8 cellular contexts compared by ENCODE assay signal in genomic region chr16:53055603-53056527, GRCh38. TPM values are rescaled to one million over a fixed set of nuclear protein-coding genes. Genes with fewer than 3 reads are reported as not detected.
DNase-seq lines count a peak whose midpoint lies in the region; ATAC-seq and TF ChIP-seq lines count a peak whose summit lies in the region.

No MANE protein-coding gene starts in this region.

- intact Hi-C loops in activated CD4-positive, alpha-beta T cell treated with anti-CD3 and anti-CD28 coated beads for 36 hours (cut with DNase I, micrococcal nuclease) = loop anchor here (1.0 to 10.0 kb wide), 11 partner anchors 43 to 649 kb away; partner anchors contain the start of genes AKTIP (in 1 of the 2), FTO (in 1 of the 2), RBL2 (in 1 of the 2) and RPGRIP1L (in 1 of the 2)

- peak overlapping the region; percentile 86 for H3K27ac ChIP-seq in OCI-LY1 (ENCODE audit: low read depth, low read length, poor library complexity, severe bottlenecking)

- CTCF ChIA-PET in activated CD4-positive, alpha-beta T cell treated with anti-CD3 and anti-CD28 coated beads for 36 hours (lab: Charles Lee) = interaction anchor here (0.5 to 2.6 kb wide), 22 partner anchors 9 to 1188 kb away, joined by 3 to 13 read pairs (median 4); no protein-coding TSS in a partner anchor

- H3K36me3 ChIP-seq in OCI-LY1 (ENCODE audit: insufficient read depth, low read length) (no peaks in the 10 kb centered on the region), skeletal muscle satellite cell (ENCODE audit: insufficient read depth, low read length) (no peaks in the 10 kb centered on the region)

- H3K9me3 ChIP-seq in OCI-LY1 (ENCODE audit: low read length) (no peaks in the 10 kb centered on the region), skeletal muscle satellite cell (replicated peaks; ENCODE audit: low read length) (no peaks in the 10 kb centered on the region)

- POLR2A ChIA-PET in activated CD4-positive, alpha-beta T cell treated with anti-CD3 and anti-CD28 coated beads for 36 hours (lab: Charles Lee) = no interaction called here

- H3K9me3 Mint-ChIP-seq in activated CD4-positive, alpha-beta T cell treated with anti-CD3 and anti-CD28 coated beads for 36 hours (ENCODE audit: low read depth) = no peaks in the 10 kb centered on the region
- H3K9me3 Mint-ChIP-seq in brain (no peaks in the 10 kb centered on the region), immature natural killer cell (no peaks in the 10 kb centered on the region)

- H3K27me3 Mint-ChIP-seq in activated CD4-positive, alpha-beta T cell treated with anti-CD3 and anti-CD28 coated beads for 36 hours = peaks cover 6% of the 10 kb centered on the region
- H3K27me3 Mint-ChIP-seq in brain (peaks cover 7% of the 10 kb centered on the region), immature natural killer cell (ENCODE audit: low read depth in 3 of 3) (peaks cover 0 to 5% (median 2%) of the 10 kb centered on the region in 3 donors)

- H3K9me2 ChIP-seq in OCI-LY1 (ENCODE audit: low read depth, low read length) = no peaks in the 10 kb centered on the region

- no peaks in the 10 kb centered on the region for H3F3A ChIP-seq in OCI-LY1 (ENCODE audit: insufficient read depth, low read length)

- no peak for TF ChIP-seq CTCF in OCI-LY1 (IDR thresholded peaks at IDR 0.05; ENCODE audit: low read length)
- no peak for TF ChIP-seq CTCF in brain (conservative IDR thresholded peaks at IDR 0.05)

- ATAC-seq in activated CD4-positive, alpha-beta T cell treated with anti-CD3 and anti-CD28 coated beads for 36 hours = no peak
- no peak for ATAC-seq in HG03097 (IDR thresholded peaks at IDR 0.05; ENCODE audit: low FRiP score, unreplicated experiment)

- peaks cover 2% of the 10 kb centered on the region for H3K36me3 Mint-ChIP-seq in activated CD4-positive, alpha-beta T cell treated with anti-CD3 and anti-CD28 coated beads for 36 hours (ENCODE audit: low read depth)
- H3K36me3 Mint-ChIP-seq in brain = peaks cover 8% of the 10 kb centered on the region
- peaks cover 0 to 3% (median 3%) of the 10 kb centered on the region in 3 donors for H3K36me3 Mint-ChIP-seq in immature natural killer cell

- H3K27ac Mint-ChIP-seq in activated CD4-positive, alpha-beta T cell treated with anti-CD3 and anti-CD28 coated beads for 36 hours = peak overlapping the region; percentile 53
- H3K27ac Mint-ChIP-seq in brain = peak overlapping the region; percentile 96 to 99 (median 98)
- H3K27ac Mint-ChIP-seq in immature natural killer cell = peak overlapping the region; percentile 80 to 91 (median 88)

- H3K9ac ChIP-seq in OCI-LY1 (ENCODE audit: low read length) (peak overlapping the region; percentile 71), skeletal muscle satellite cell (ENCODE audit: low read depth, low read length) (peak overlapping the region; percentile 85)

- peaks cover 39% of the 10 kb centered on the region for H3K79me2 ChIP-seq in OCI-LY1 (ENCODE audit: insufficient read depth, low read length)

- H3K4me3 ChIP-seq in OCI-LY1 (ENCODE audit: low read depth, low read length, poor library complexity, severe bottlenecking) (peak overlapping the region; percentile 78), skeletal muscle satellite cell (ENCODE audit: low read length) (peak overlapping the region; percentile 92)

- H3K27me3 ChIP-seq in OCI-LY1 (ENCODE audit: insufficient read depth, low read length) (no peaks in the 10 kb centered on the region), skeletal muscle satellite cell (ENCODE audit: control insufficient read depth, insufficient read depth, low read length) (no peaks in the 10 kb centered on the region)

- peak overlapping the region; percentile 70 for H3K4me3 Mint-ChIP-seq in activated CD4-positive, alpha-beta T cell treated with anti-CD3 and anti-CD28 coated beads for 36 hours
- H3K4me3 Mint-ChIP-seq in brain (peak overlapping the region; percentile 92 to 97 (median 94)), immature natural killer cell (peak overlapping the region; percentile 90 to 97 (median 92))

- H3K4me1 Mint-ChIP-seq in activated CD4-positive, alpha-beta T cell treated with anti-CD3 and anti-CD28 coated beads for 36 hours = peaks cover 21% of the 10 kb centered on the region
- H3K4me1 Mint-ChIP-seq in brain (peaks cover 57% of the 10 kb centered on the region), immature natural killer cell (peaks cover 36 to 42% of the 10 kb centered on the region in 2 donors)

- H3K4me1 ChIP-seq in OCI-LY1 (ENCODE audit: insufficient read depth, low read length, severe bottlenecking) (peaks cover 50% of the 10 kb centered on the region), skeletal muscle satellite cell (ENCODE audit: control insufficient read depth, insufficient read depth, low read length) (peaks cover 43% of the 10 kb centered on the region)

- H3K4me2 ChIP-seq in OCI-LY1 (ENCODE audit: low read length) = peak overlapping the region; percentile 99
- peak overlapping the region; percentile 84 for H3K4me2 ChIP-seq in skeletal muscle satellite cell (ENCODE audit: low read length)

- H2AFZ ChIP-seq in OCI-LY1 (ENCODE audit: low read length) = no peak overlapping the region; the same call in 1 of the 2 replicates

- DNase-seq in activated CD4-positive, alpha-beta T cell treated with anti-CD3 and anti-CD28 coated beads for 36 hours = peak; percentile 22
- DNase-seq in activated CD4-positive, alpha-beta T cell treated with anti-CD3 and anti-CD28 coated beads, Interleukin-2, amount 50 U/mL, for 4 hours = no peak
- DNase-seq in immature natural killer cell = no peak
- DNase-seq in NCI-H2081 treated with DMSO at 0.1 percent for 48 hours (lab: John Stamatoyannopoulos, UW) = no peak

- no peaks in the 10 kb centered on the region for H4K20me1 ChIP-seq in OCI-LY1 (ENCODE audit: insufficient read depth, low read length)

RNA-seq across cellular contexts. Expression of gene CHD9, which starts 1.1 kb away (rescaled TPM):
- 10 to 100 TPM; 13.2 to 18.8 TPM for total RNA-seq in activated CD4-positive, alpha-beta T cell treated with anti-CD3 and anti-CD28 coated beads for 36 hours
- polyA plus RNA-seq in brain (ENCODE audit: insufficient read depth, low read depth, low replicate concordance) = 3.7 TPM
- 10 to 100 TPM; 47.1 to 68.6 (median 48.5) TPM for polyA plus RNA-seq in immature natural killer cell
- total RNA-seq in skeletal muscle satellite cell (2012; rRNA removed) = 50.7 and 53.7 TPM in 2 replicates

RNA-seq across cellular contexts. Expression of gene CHD9NB, which starts 3.2 kb away (rescaled TPM):
- total RNA-seq in activated CD4-positive, alpha-beta T cell treated with anti-CD3 and anti-CD28 coated beads for 36 hours = under 1 TPM in 1 of 2 experiments, not detected in 1; 0.14 TPM
- polyA plus RNA-seq in brain (ENCODE audit: insufficient read depth, low read depth, low replicate concordance) (0.19 TPM), immature natural killer cell (not detected)
- 0.87 and 1.3 TPM in 2 replicates for total RNA-seq in skeletal muscle satellite cell (2012; rRNA removed)

Comparison
In these comparisons a context has a peak if more than half of its experiments do, and no peak if none do; other contexts are left out.
1. RNA of gene CHD9, which starts 1.1 kb away (polyA plus RNA-seq): 47.1 to 68.6 TPM in immature natural killer cell; 3.7 TPM in brain (single experiment); every median in the first group is over 10 times any median in the second.
2. Peak in every context shown above with its lines, with median percentiles within 50 percentile points of each other: H3K27ac Mint-ChIP-seq and H3K4me3 Mint-ChIP-seq.